ENCODE assay signal across 20 cellular contexts in the genomic region with DNA sequence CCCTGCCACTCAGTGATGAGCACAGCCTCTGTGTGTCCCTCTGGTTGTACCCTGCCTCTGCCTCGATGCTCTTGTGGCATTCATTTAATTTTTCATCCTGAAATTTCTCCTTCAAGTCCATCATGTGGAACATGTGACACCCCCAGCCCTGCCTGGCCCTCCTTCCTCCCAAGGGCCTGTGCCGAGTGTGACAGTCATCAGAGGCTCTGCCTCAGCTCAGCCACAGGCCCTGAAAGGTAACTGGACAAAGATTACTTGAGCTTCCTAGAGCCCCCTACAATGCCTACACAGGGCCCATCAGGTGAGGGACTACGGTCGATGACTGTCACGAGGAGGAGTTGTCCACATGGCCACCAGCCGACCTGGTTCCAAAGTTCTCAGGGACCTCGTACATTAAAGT.
"Had no signal": no experiment of that assay in that cellular context is flagged by ENCODE, and none has a peak within 500 bp of the region (broad histone marks: within the 10 kb centered on the region; RNA-seq: fewer than 3 reads in every experiment).

No MANE protein-coding gene starts in this region.

- H3K27ac ChIP-seq: HL-60 had no signal

- H3K9me3 ChIP-seq: MG63, SK-N-SH had no signal

- H3K27me3 ChIP-seq: MG63 had no signal

- H3K4me2 ChIP-seq: SK-N-SH had no signal

- H3K9ac ChIP-seq: SK-N-SH had no signal

- H3K4me3 ChIP-seq: MG63 had no signal

- H3K36me3 ChIP-seq: MG63 had no signal

- DNase-seq: KBM-7, MG63, NCI-H1092, NCI-H1105 treated with DMSO at 0.1 percent for 48 hours, NCI-H1417 treated with DMSO at 0.1 percent for 48 hours, NCI-H146, NCI-H1694 treated with DMSO at 0.1 percent for 48 hours, NCI-H1930, NCI-H2081, NCI-H2107, NCI-H2227 treated with DMSO at 0.1 percent for 48 hours, NCI-H524, NCI-H526 treated with DMSO at 0.1 percent for 48 hours, NCI-H748 treated with DMSO at 0.1 percent for 48 hours, Right ventricle myocardium superior, RPMI8226, SIG-M5, SK-N-SH, SW 1271 had no signal
